In genomic region chr5:80206282-80206681, GRCh38 we compare ENCODE assay signal across 11 cellular contexts. TPM values are rescaled to one million over a fixed set of nuclear protein-coding genes. Genes with fewer than 3 reads are reported as not detected.
DNase-seq lines count a peak whose midpoint lies in the region; ATAC-seq and TF ChIP-seq lines count a peak whose summit lies in the region.
"Had no signal": no experiment of that assay in that cellular context is flagged by ENCODE, and none has a peak within 500 bp of the region (broad histone marks: within the 10 kb centered on the region; RNA-seq: fewer than 3 reads in every experiment).

No MANE protein-coding gene starts in this region.

- H3K36me3 Mint-ChIP-seq in activated naive CD4-positive, alpha-beta T cell treated with anti-CD3 and anti-CD28 coated beads, Interleukin-2, amount 10 ng/mL, durations not matched to agents 7 days and 5 days: peaks cover 70% of the 10 kb centered on the region

- peak overlapping the region; percentile 21 for H3K27ac Mint-ChIP-seq in activated naive CD4-positive, alpha-beta T cell treated with anti-CD3 and anti-CD28 coated beads, Interleukin-2, amount 10 ng/mL, durations not matched to agents 7 days and 5 days

- H3K27ac ChIP-seq in breast epithelium (peak overlapping the region; percentile 23 to 42), uterus (peak overlapping the region; percentile 40 to 41), suprapubic skin (no peak overlapping the region), upper lobe of left lung (no peak overlapping the region)

- no peak overlapping the region for H3K4me3 Mint-ChIP-seq in activated naive CD4-positive, alpha-beta T cell treated with anti-CD3 and anti-CD28 coated beads, Interleukin-2, amount 10 ng/mL, durations not matched to agents 7 days and 5 days

- TF ChIP-seq EP300 in suprapubic skin (IDR thresholded peaks at IDR 0.05): no peak
- TF ChIP-seq EP300 in upper lobe of left lung (IDR thresholded peaks at IDR 0.05): no peak

- no peak for DNase-seq in activated naive CD4-positive, alpha-beta T cell treated with anti-CD3 and anti-CD28 coated beads, Interleukin-2, amount 10 ng/mL, durations not matched to agents 7 days and 5 days
- no peak for DNase-seq in activated naive CD4-positive, alpha-beta T cell (lab: John Stamatoyannopoulos, UW)
- DNase-seq in breast epithelium (ENCODE audit: low spot score in 2 of 2) (no peak), left colon (no peak), uterus (no peak), suprapubic skin (ENCODE audit: low spot score in 2 of 2) (no peak), ureter (ENCODE audit: low spot score) (no peak), upper lobe of left lung (no peak)
- DNase-seq: AML-193, NCI-H69, T1000 had no signal

- no peaks in the 10 kb centered on the region for H3K36me3 ChIP-seq in breast epithelium
- H3K36me3 ChIP-seq in uterus: no peaks in the 10 kb centered on the region
- peaks cover 15% of the 10 kb centered on the region for H3K36me3 ChIP-seq in suprapubic skin
- H3K36me3 ChIP-seq in upper lobe of left lung: peaks cover 0 to 12% (median 0%) of the 10 kb centered on the region in 4 donors

- ATAC-seq in left colon (peak; percentile 15), upper lobe of left lung (ENCODE audit: low FRiP score in 2 of 2) (no peak)

- H3K9me3 Mint-ChIP-seq in activated naive CD4-positive, alpha-beta T cell treated with anti-CD3 and anti-CD28 coated beads, Interleukin-2, amount 10 ng/mL, durations not matched to agents 7 days and 5 days: no peaks in the 10 kb centered on the region

- no peaks in the 10 kb centered on the region for H3K27me3 Mint-ChIP-seq in activated naive CD4-positive, alpha-beta T cell treated with anti-CD3 and anti-CD28 coated beads, Interleukin-2, amount 10 ng/mL, durations not matched to agents 7 days and 5 days

- TF ChIP-seq CTCF in breast epithelium (IDR thresholded peaks at IDR 0.05): no peak
- no peak for TF ChIP-seq CTCF in uterus (IDR thresholded peaks at IDR 0.05)
- TF ChIP-seq CTCF in suprapubic skin (IDR thresholded peaks at IDR 0.05): no peak
- no peak for TF ChIP-seq CTCF in upper lobe of left lung (IDR thresholded peaks at IDR 0.05)

- no peaks in the 10 kb centered on the region for H3K4me1 ChIP-seq in breast epithelium
- H3K4me1 ChIP-seq in uterus: peaks cover 0 to 4% of the 10 kb centered on the region in 2 donors
- peaks cover 2% of the 10 kb centered on the region for H3K4me1 ChIP-seq in suprapubic skin
- H3K4me1 ChIP-seq in upper lobe of left lung: peaks cover 4 to 21% (median 6%) of the 10 kb centered on the region in 4 donors

- H3K27me3 ChIP-seq in breast epithelium (no peaks in the 10 kb centered on the region), uterus (no peaks in the 10 kb centered on the region), suprapubic skin (no peaks in the 10 kb centered on the region), upper lobe of left lung (no peaks in the 10 kb centered on the region)

- 69% methylated on average over 4 of the region's 4 CpGs for WGBS in suprapubic skin
- WGBS in upper lobe of left lung, 2 donors: 81 to 87% methylated on average over 4 of the region's 4 CpGs

- intact Hi-C loops in breast epithelium (cut with DNase I; ENCODE audit: low total_unique reads) (loop anchor here (5.0 kb wide), 1 partner anchor 204 kb away; no protein-coding TSS in a partner anchor), left colon (cut with DNase I, micrococcal nuclease) (no loop called here), uterus (cut with DNase I; ENCODE audit: low total_unique reads) (no loop called here)

- H3K4me3 ChIP-seq in breast epithelium (no peak overlapping the region), uterus (no peak overlapping the region), suprapubic skin (no peak overlapping the region), upper lobe of left lung (no peak overlapping the region)

- peaks cover 83% of the 10 kb centered on the region for H3K4me1 Mint-ChIP-seq in activated naive CD4-positive, alpha-beta T cell treated with anti-CD3 and anti-CD28 coated beads, Interleukin-2, amount 10 ng/mL, durations not matched to agents 7 days and 5 days

- CTCF ChIA-PET in activated naive CD4-positive, alpha-beta T cell treated with anti-CD3 and anti-CD28 coated beads, Interleukin-2, amount 10 ng/mL, durations not matched to agents 7 days and 5 days (lab: Charles Lee): interaction anchor here (0.7 to 3.3 kb wide), 2 partner anchors 12 to 80 kb away, joined by 5 to 23 read pairs; no protein-coding TSS in a partner anchor

- TF ChIP-seq POLR2A in breast epithelium (IDR thresholded peaks at IDR 0.05) (no peak), uterus (IDR thresholded peaks at IDR 0.05) (no peak), suprapubic skin (IDR thresholded peaks at IDR 0.05) (no peak), upper lobe of left lung (IDR thresholded peaks at IDR 0.05) (no peak)

- H3K9me3 ChIP-seq in breast epithelium: no peaks in the 10 kb centered on the region
- no peaks in the 10 kb centered on the region for H3K9me3 ChIP-seq in uterus
- no peaks in the 10 kb centered on the region for H3K9me3 ChIP-seq in suprapubic skin
- no peaks in the 10 kb centered on the region for H3K9me3 ChIP-seq in upper lobe of left lung

RNA-seq across cellular contexts. Expression of gene SERINC5, which starts 49.6 kb away (rescaled TPM):
- total RNA-seq in breast epithelium (10 to 100 TPM; 12.6 to 32.9 (median 28.5) TPM), left colon (100 to 1,000 TPM; 147 to 152 TPM), uterus (10 to 100 TPM in 3 of 4 donors, 1 to 10 TPM in 1; 9.5 to 54.5 (median 22.4) TPM), suprapubic skin (10 to 100 TPM; 53.8 to 68.8 (median 62.5) TPM), ureter (89.9 TPM), upper lobe of left lung (10 to 100 TPM; 27.3 to 62.4 (median 41.3) TPM)

Comparison
In these comparisons a context has a peak if more than half of its experiments do, and no peak if none do; other contexts are left out.
1. H3K27ac ChIP-seq: peak in breast epithelium (2 of 2) and uterus (2 of 2); none in suprapubic skin (single experiment) and upper lobe of left lung (0 of 4).